In genomic region chr16:89593841-89594240, GRCh38 we compare ENCODE assay signal across 20 cellular contexts. TPM values are rescaled to one million over a fixed set of nuclear protein-coding genes. Genes with fewer than 3 reads are reported as not detected.
DNase-seq lines count a peak whose midpoint lies in the region; ATAC-seq and TF ChIP-seq lines count a peak whose summit lies in the region.
"Had no signal": no experiment of that assay in that cellular context is flagged by ENCODE, and none has a peak within 500 bp of the region (broad histone marks: within the 10 kb centered on the region; RNA-seq: fewer than 3 reads in every experiment).

No MANE protein-coding gene starts in this region.

- peak overlapping the region; percentile 39 for H3K4me3 Mint-ChIP-seq in CD4-positive, alpha-beta T cell
- H3K4me3 Mint-ChIP-seq in central memory CD8-positive, alpha-beta T cell = peak overlapping the region; percentile 67
- H3K4me3 Mint-ChIP-seq: CD14-positive monocyte; dendritic cell treated with granulocyte-macrophage colony-stimulating factor and Interleukin-4, amounts not matched to agents 40 ng/mL and 50 ng/mL, for 4 days had no signal

- peak in 9 of 10 experiments; percentile 34 to 67 (median 44) for DNase-seq in CD4-positive, alpha-beta T cell
- DNase-seq in T-helper 22 cell (ENCODE audit: low read depth) (peak; percentile 55), amygdala (lab: John Stamatoyannopoulos, UW) (no peak), cardiac septum (ENCODE audit: low spot score) (no peak), NAMALWA (ENCODE audit: low spot score) (no peak)
- peak; percentile 39 to 65 for DNase-seq in central memory CD8-positive, alpha-beta T cell (ENCODE audit: low spot score in 2 of 2)
- DNase-seq: heart right ventricle, kidney, midbrain, MV-4-11, NCI-H2107, ovary, SW 1271 had no signal

- no peak for TF ChIP-seq CTCF in CD4-positive, alpha-beta T cell (IDR thresholded peaks at IDR 0.05)

- peaks cover 9% of the 10 kb centered on the region for H3K4me1 Mint-ChIP-seq in CD4-positive, alpha-beta T cell (ENCODE audit: low read depth)
- peaks cover 9% of the 10 kb centered on the region for H3K4me1 Mint-ChIP-seq in central memory CD8-positive, alpha-beta T cell
- H3K4me1 Mint-ChIP-seq: CD14-positive monocyte had no signal

- intact Hi-C loops in CD4-positive, alpha-beta T cell (cut with DNase I, micrococcal nuclease) = no loop called here
- intact Hi-C loops in cardiac septum (cut with DNase I) = no loop called here

- peak overlapping the region in 1 of 11 experiments; percentile 35; a peak in 1 of 22 replicates for H3K9ac ChIP-seq in BLaER1 treated with 17β-estradiol and CSF1 and Interleukin-3, amounts not matched to agents 10 nM and 100 nM

- H4K20me1 ChIP-seq in BLaER1 treated with 17β-estradiol and CSF1 and Interleukin-3, amounts not matched to agents 10 nM and 100 nM = peaks cover 0 to 30% (median 0%) of the 10 kb centered on the region in 11 experiments; a peak in 4 of 22 replicates

- CTCF ChIA-PET in CD4-positive, alpha-beta T cell (lab: Charles Lee) = interaction anchor here (0.5 to 1.7 kb wide), 2 partner anchors 22 to 273 kb away, joined by 3 to 8 read pairs; no protein-coding TSS in a partner anchor

- no peak overlapping the region for H3K4me3 ChIP-seq in BLaER1 treated with 17β-estradiol and CSF1 and Interleukin-3, amounts not matched to agents 10 nM and 100 nM
- H3K4me3 ChIP-seq: heart right ventricle, ovary had no signal

- no peaks in the 10 kb centered on the region for H3K27me3 Mint-ChIP-seq in CD4-positive, alpha-beta T cell
- H3K27me3 Mint-ChIP-seq in central memory CD8-positive, alpha-beta T cell = no peaks in the 10 kb centered on the region
- H3K27me3 Mint-ChIP-seq: dendritic cell treated with granulocyte-macrophage colony-stimulating factor and Interleukin-4, amounts not matched to agents 40 ng/mL and 50 ng/mL, for 4 days had no signal

- ATAC-seq in CD4-positive, alpha-beta T cell (ENCODE audit: poor library complexity) = peak; percentile 94
- ATAC-seq in central memory CD8-positive, alpha-beta T cell (replicated peaks; ENCODE audit: extremely low read depth, poor library complexity, severe bottlenecking) = peak; percentile 97
- no peak for ATAC-seq in HG03342 (IDR thresholded peaks at IDR 0.05; ENCODE audit: unreplicated experiment)
- ATAC-seq: heart right ventricle had no signal

- peaks cover 0 to 61% (median 45%) of the 10 kb centered on the region in 11 experiments; a peak in 19 of 22 replicates for H3K36me3 ChIP-seq in BLaER1 treated with 17β-estradiol and CSF1 and Interleukin-3, amounts not matched to agents 10 nM and 100 nM
- H3K36me3 ChIP-seq: heart right ventricle, ovary had no signal

- no peaks in the 10 kb centered on the region for H3K9me3 Mint-ChIP-seq in CD4-positive, alpha-beta T cell
- no peaks in the 10 kb centered on the region for H3K9me3 Mint-ChIP-seq in central memory CD8-positive, alpha-beta T cell
- H3K9me3 Mint-ChIP-seq: dendritic cell treated with granulocyte-macrophage colony-stimulating factor and Interleukin-4, amounts not matched to agents 40 ng/mL and 50 ng/mL, for 4 days had no signal

- peak overlapping the region; percentile 77 for H3K27ac Mint-ChIP-seq in CD4-positive, alpha-beta T cell
- peak overlapping the region; percentile 84 for H3K27ac Mint-ChIP-seq in central memory CD8-positive, alpha-beta T cell (ENCODE audit: low read depth)
- H3K27ac Mint-ChIP-seq: CD14-positive monocyte; dendritic cell treated with granulocyte-macrophage colony-stimulating factor and Interleukin-4, amounts not matched to agents 40 ng/mL and 50 ng/mL, for 4 days had no signal

- H3K27me3 ChIP-seq in BLaER1 treated with 17β-estradiol and CSF1 and Interleukin-3, amounts not matched to agents 10 nM and 100 nM = no peaks in the 10 kb centered on the region
- H3K27me3 ChIP-seq in CD4-positive, alpha-beta T cell (ENCODE audit: control insufficient read depth, insufficient read depth, low read length) = no peaks in the 10 kb centered on the region
- H3K27me3 ChIP-seq: heart right ventricle, ovary had no signal

- H3K4me1 ChIP-seq in BLaER1 treated with 17β-estradiol and CSF1 and Interleukin-3, amounts not matched to agents 10 nM and 100 nM = peaks cover 0 to 24% (median 17%) of the 10 kb centered on the region in 10 experiments; a peak in 14 of 20 replicates
- H3K4me1 ChIP-seq: heart right ventricle had no signal

- H3K27ac ChIP-seq in BLaER1 treated with 17β-estradiol and CSF1 and Interleukin-3, amounts not matched to agents 10 nM and 100 nM = no peak overlapping the region
- H3K27ac ChIP-seq in CD4-positive, alpha-beta T cell (ENCODE audit: low read depth, low read length) = no peak overlapping the region
- H3K27ac ChIP-seq: heart right ventricle, ovary had no signal

- POLR2A ChIA-PET in CD4-positive, alpha-beta T cell (lab: Charles Lee) = interaction anchor here (1.3 kb wide), 1 partner anchor 18 kb away, joined by 3 read pairs; the partner anchor contains the start of gene CPNE7

- H3K36me3 Mint-ChIP-seq in CD4-positive, alpha-beta T cell (ENCODE audit: low read depth) = no peaks in the 10 kb centered on the region
- H3K36me3 Mint-ChIP-seq in central memory CD8-positive, alpha-beta T cell (ENCODE audit: insufficient read depth) = peaks cover 7% of the 10 kb centered on the region
- H3K36me3 Mint-ChIP-seq: CD14-positive monocyte had no signal

- H3K9me3 ChIP-seq in BLaER1 treated with 17β-estradiol and CSF1 and Interleukin-3, amounts not matched to agents 10 nM and 100 nM (replicated peaks in 1 of 11) = no peaks in the 10 kb centered on the region
- H3K9me3 ChIP-seq in CD4-positive, alpha-beta T cell (ENCODE audit: control insufficient read depth, low read length) = no peaks in the 10 kb centered on the region
- H3K9me3 ChIP-seq: heart right ventricle, ovary had no signal

- H3K4me2 ChIP-seq in BLaER1 treated with 17β-estradiol and CSF1 and Interleukin-3, amounts not matched to agents 10 nM and 100 nM = peak overlapping the region in 8 of 11 experiments; percentile 2 to 73 (median 51); a peak in 13 of 22 replicates

RNA-seq across cellular contexts. Expression of gene CPNE7, which starts 18.3 kb away (rescaled TPM):
- total RNA-seq in CD4-positive, alpha-beta T cell = 1 to 10 TPM; 1.0 to 1.3 TPM
- total RNA-seq in cardiac septum = not detected
- total RNA-seq: subcutaneous adipose tissue had no signal

RNA-seq across cellular contexts. Expression of gene DPEP1, which starts 19.6 kb away (rescaled TPM):
- total RNA-seq in CD4-positive, alpha-beta T cell = not detected
- not detected for total RNA-seq in cardiac septum
- total RNA-seq: activated CD8-positive, alpha-beta memory T cell treated with anti-CD3 and anti-CD28 coated beads for 36 hours; Daoy; heart right ventricle had no signal

RNA-seq across cellular contexts. Expression of gene RPL13, which starts 33.4 kb away (rescaled TPM):
- total RNA-seq in CD4-positive, alpha-beta T cell = 1,000 to 10,000 TPM; 4,971 to 5,051 TPM
- 882 TPM for total RNA-seq in cardiac septum

Comparison
In these comparisons a context has a peak if more than half of its experiments do, and no peak if none do; other contexts are left out.
1. DNase-seq: peak in CD4-positive, alpha-beta T cell (9 of 10), T-helper 22 cell (single experiment) and central memory CD8-positive, alpha-beta T cell (2 of 2); none in amygdala (0 of 56), cardiac septum (single experiment) and NAMALWA (single experiment).